ENCODE assay signal across 1 cellular context in genomic region chr1:156744344-156744743, GRCh38.
TF ChIP-seq lines count a peak whose summit lies in the region.

No MANE protein-coding gene starts in this region.

TF ChIP-seq in GM23338, 12 proteins besides CTCF, POLR2A, EP300 and RAD21 (continued from another document):
- TF ChIP-seq ZNF462 (CRISPR knock-in tag; IDR thresholded peaks at IDR 0.05): no peak
- TF ChIP-seq CREB1 (CRISPR knock-in tag; IDR thresholded peaks at IDR 0.05; ENCODE audit: low read depth): no peak
- no peak for TF ChIP-seq NANOG (IDR thresholded peaks at IDR 0.05; ENCODE audit: borderline replicate concordance)
- no peak for TF ChIP-seq EZH2 (IDR thresholded peaks at IDR 0.05; ENCODE audit: low read depth, unreplicated experiment)
- TF ChIP-seq ETS1 (IDR thresholded peaks at IDR 0.05): no peak
- TF ChIP-seq POLR2AphosphoS5 (IDR thresholded peaks at IDR 0.05; ENCODE audit: low read depth): no peak
- TF ChIP-seq ZNF331 (CRISPR knock-in tag; IDR thresholded peaks at IDR 0.05; ENCODE audit: low read depth): no peak
- no peak for TF ChIP-seq REST (IDR thresholded peaks at IDR 0.05; ENCODE audit: unreplicated experiment)
- no peak for TF ChIP-seq EZH2phosphoT487 (IDR thresholded peaks at IDR 0.05; ENCODE audit: unreplicated experiment)
TF ChIP-seq in GM23338: peak in this region for 0.
